Comparison of ENCODE assay signal across 12 cellular contexts in genomic region chr1:158016651-158017335, GRCh38. TPM values are rescaled to one million over a fixed set of nuclear protein-coding genes. Genes with fewer than 3 reads are reported as not detected.
DNase-seq lines count a peak whose midpoint lies in the region; ATAC-seq and TF ChIP-seq lines count a peak whose summit lies in the region.
"Had no signal": no experiment of that assay in that cellular context is flagged by ENCODE, and none has a peak within 500 bp of the region (broad histone marks: within the 10 kb centered on the region; RNA-seq: fewer than 3 reads in every experiment).

No MANE protein-coding gene starts in this region.

- TF ChIP-seq CTCF in endothelial cell (IDR thresholded peaks at IDR 0.05; ENCODE audit: unreplicated experiment) (no peak), osteocyte (IDR thresholded peaks at IDR 0.05) (no peak), right lobe of liver (IDR thresholded peaks at IDR 0.05) (no peak), natural killer cell (IDR thresholded peaks at IDR 0.05) (no peak)

- H3K27me3 Mint-ChIP-seq in endothelial cell (ENCODE audit: unreplicated experiment), result peaks cover 9% of the 10 kb centered on the region
- no peaks in the 10 kb centered on the region for H3K27me3 Mint-ChIP-seq in osteocyte (ENCODE audit: unreplicated experiment)
- peaks cover 9 to 17% of the 10 kb centered on the region in 2 donors for H3K27me3 Mint-ChIP-seq in natural killer cell (ENCODE audit: low read depth in 2 of 2)

- peaks cover 4% of the 10 kb centered on the region for H3K36me3 Mint-ChIP-seq in endothelial cell (ENCODE audit: low read depth, unreplicated experiment)
- peaks cover 2% of the 10 kb centered on the region for H3K36me3 Mint-ChIP-seq in osteocyte (ENCODE audit: unreplicated experiment)
- no peaks in the 10 kb centered on the region for H3K36me3 Mint-ChIP-seq in natural killer cell

- H3K4me3 ChIP-seq in right cardiac atrium (ENCODE audit: low read length) (no peak overlapping the region), right lobe of liver (no peak overlapping the region)

- no peaks in the 10 kb centered on the region for H3K36me3 ChIP-seq in right lobe of liver

- no peak for TF ChIP-seq POLR2A in right lobe of liver (IDR thresholded peaks at IDR 0.05)

- H3K4me1 Mint-ChIP-seq in endothelial cell (ENCODE audit: unreplicated experiment), result peaks cover 86% of the 10 kb centered on the region
- peaks cover 98% of the 10 kb centered on the region for H3K4me1 Mint-ChIP-seq in osteocyte (ENCODE audit: unreplicated experiment)
- H3K4me1 Mint-ChIP-seq in natural killer cell, result no peaks in the 10 kb centered on the region
- H3K4me1 Mint-ChIP-seq: activated CD4-positive, alpha-beta T cell treated with anti-CD3 and anti-CD28 coated beads, Interleukin-2, amount 10 ng/mL, durations not matched to agents 7 days and 5 days had no signal

- no peaks in the 10 kb centered on the region for H3K27me3 ChIP-seq in right cardiac atrium (ENCODE audit: control insufficient read depth, insufficient read depth)
- no peaks in the 10 kb centered on the region for H3K27me3 ChIP-seq in right lobe of liver

- H3K27ac Mint-ChIP-seq in endothelial cell (ENCODE audit: unreplicated experiment) (peak overlapping the region; percentile 93), osteocyte (ENCODE audit: unreplicated experiment) (peak overlapping the region; percentile 97), natural killer cell (no peak overlapping the region)
- H3K27ac Mint-ChIP-seq: activated CD4-positive, alpha-beta T cell treated with anti-CD3 and anti-CD28 coated beads, Interleukin-2, amount 10 ng/mL, durations not matched to agents 7 days and 5 days had no signal

- intact Hi-C loops in right cardiac atrium (cut with DNase I), result no loop called here
- intact Hi-C loops in cardiac septum (cut with DNase I), result no loop called here
- intact Hi-C loops in right lobe of liver (cut with DNase I), result no loop called here
- intact Hi-C loops in natural killer cell (cut with micrococcal nuclease), result no loop called here

- H3K9me3 Mint-ChIP-seq in endothelial cell (ENCODE audit: unreplicated experiment), result no peaks in the 10 kb centered on the region
- H3K9me3 Mint-ChIP-seq in osteocyte (ENCODE audit: unreplicated experiment), result no peaks in the 10 kb centered on the region
- H3K9me3 Mint-ChIP-seq in natural killer cell, result no peaks in the 10 kb centered on the region
- H3K9me3 Mint-ChIP-seq: activated CD4-positive, alpha-beta T cell treated with anti-CD3 and anti-CD28 coated beads, Interleukin-2, amount 10 ng/mL, durations not matched to agents 7 days and 5 days had no signal

- H3K4me1 ChIP-seq in right cardiac atrium (ENCODE audit: control insufficient read depth, insufficient read depth, low read length), result peaks cover 14% of the 10 kb centered on the region
- H3K4me1 ChIP-seq in right lobe of liver, result no peaks in the 10 kb centered on the region

- H3K27ac ChIP-seq in right cardiac atrium (ENCODE audit: low read length) (peak overlapping the region; percentile 45), right lobe of liver (peak overlapping the region in 1 of 3 donors; percentile 18)

- H3K4me3 Mint-ChIP-seq in endothelial cell (ENCODE audit: unreplicated experiment), result peak overlapping the region; percentile 70
- no peak overlapping the region for H3K4me3 Mint-ChIP-seq in osteocyte (ENCODE audit: unreplicated experiment)
- H3K4me3 Mint-ChIP-seq in natural killer cell, result no peak overlapping the region
- H3K4me3 Mint-ChIP-seq: activated CD4-positive, alpha-beta T cell treated with anti-CD3 and anti-CD28 coated beads, Interleukin-2, amount 10 ng/mL, durations not matched to agents 7 days and 5 days had no signal

- no peak for DNase-seq in right cardiac atrium
- DNase-seq in cardiac septum (ENCODE audit: low spot score), result no peak
- no peak for DNase-seq in endothelial cell (ENCODE audit: low spot score)
- DNase-seq in osteocyte (ENCODE audit: extremely low spot score, unreplicated experiment), result no peak
- no peak for DNase-seq in medulla oblongata (ENCODE audit: extremely low spot score)
- no peak for DNase-seq in right lobe of liver
- no peak for DNase-seq in natural killer cell
- DNase-seq: activated CD4-positive, alpha-beta T cell treated with anti-CD3 and anti-CD28 coated beads, Interleukin-2, amount 10 ng/mL, durations not matched to agents 7 days and 5 days; DND-41; NCI-H510A treated with DMSO at 0.1 percent for 48 hours; stimulated activated CD4-positive, alpha-beta T cell treated with anti-CD3 and anti-CD28 coated beads, Interleukin-15, amount 100 ng/mL, for 24 hours had no signal

- no peaks in the 10 kb centered on the region for H3K9me3 ChIP-seq in right cardiac atrium (ENCODE audit: control insufficient read depth, low read length)
- no peaks in the 10 kb centered on the region for H3K9me3 ChIP-seq in right lobe of liver

- WGBS in right cardiac atrium, result 67% methylated on average over 10 of the region's 10 CpGs
- 37% methylated on average over 9 of the region's 10 CpGs for WGBS in right lobe of liver (ENCODE audit: insufficient coverage, low coverage, low lambda C conversion rate, missing lambda C conversion rate)

- no peak for ATAC-seq in right cardiac atrium
- no peak for ATAC-seq in GM18858 (IDR thresholded peaks at IDR 0.05; ENCODE audit: unreplicated experiment)
- ATAC-seq in right lobe of liver, result no peak
- ATAC-seq in natural killer cell, result no peak

RNA-seq across cellular contexts. Expression of gene KIRREL1, which starts 23.3 kb away (rescaled TPM):
- total RNA-seq in right cardiac atrium (10 to 100 TPM; 11.7 to 19.0 (median 15.6) TPM), cardiac septum (10.9 TPM), endothelial cell (ENCODE audit: unreplicated experiment) (66.8 TPM), osteocyte (122 TPM in 2 replicates), right lobe of liver (1 to 10 TPM; 1.1 to 4.9 (median 2.9) TPM), natural killer cell (not detected)
- 6.0 TPM for polyA plus RNA-seq in right cardiac atrium
- total RNA-seq: activated CD4-positive, alpha-beta T cell treated with anti-CD3 and anti-CD28 coated beads, Interleukin-2, amount 10 ng/mL, durations not matched to agents 7 days and 5 days had no signal

Comparison
In these comparisons a context has a peak if more than half of its experiments do, and no peak if none do; other contexts are left out.
1. H3K27ac Mint-ChIP-seq: peak in endothelial cell (single experiment) and osteocyte (single experiment); none in natural killer cell (0 of 2).